Comparison of ENCODE assay signal across 8 cellular contexts in genomic region chr3:196867155-196867506, GRCh38. TPM values are rescaled to one million over a fixed set of nuclear protein-coding genes. Genes with fewer than 3 reads are reported as not detected.
A peak's percentile ranks its signal among the peaks of the same experiment; 100 is the strongest.
DNase-seq lines count a peak whose midpoint lies in the region; ATAC-seq, FAIRE-seq and TF ChIP-seq lines count a peak whose summit lies in the region.

No MANE protein-coding gene starts in this region.

- H3K27ac ChIP-seq in pancreas, result peak overlapping the region; percentile 86 to 93 (median 88)

- ATAC-seq in pancreas (peak in 3 of 4 donors; percentile 2), HG03039 (IDR thresholded peaks at IDR 0.05; ENCODE audit: unreplicated experiment) (no peak)

- H3K4me1 ChIP-seq in NT2/D1 (ENCODE audit: insufficient read depth, insufficient read length), result peaks cover 2% of the 10 kb centered on the region
- peaks cover 6% of the 10 kb centered on the region for H3K4me1 ChIP-seq in endocrine pancreas (ENCODE audit: control insufficient read depth, insufficient read depth, low read length)
- peaks cover 0 to 11% (median 9%) of the 10 kb centered on the region in 3 donors for H3K4me1 ChIP-seq in pancreas

- FAIRE-seq in pancreas (lab: Jason Lieb, UNC), result no peak

- intact Hi-C loops in pancreas (cut with DNase I), result no loop called here

- WGBS in pancreas, 2 donors, result 20 to 21% methylated on average over 6 of the region's 6 CpGs

- H3K36me3 ChIP-seq in NT2/D1 (ENCODE audit: insufficient read depth, insufficient read length, low read length) (peaks cover 15% of the 10 kb centered on the region), endocrine pancreas (ENCODE audit: control insufficient read depth, insufficient read depth, low read length) (no peaks in the 10 kb centered on the region), pancreas (no peaks in the 10 kb centered on the region)

- no peaks in the 10 kb centered on the region for H3K27me3 ChIP-seq in NT2/D1 (ENCODE audit: insufficient read depth, insufficient read length)
- H3K27me3 ChIP-seq in endocrine pancreas (ENCODE audit: control insufficient read depth, insufficient read depth, low read length), result no peaks in the 10 kb centered on the region
- H3K27me3 ChIP-seq in pancreas, result no peaks in the 10 kb centered on the region

- H3K9ac ChIP-seq in NT2/D1 (ENCODE audit: insufficient read length, low read depth) (peak overlapping the region; percentile 92), endocrine pancreas (ENCODE audit: control insufficient read depth, insufficient read depth, low read length) (peak overlapping the region; percentile 7)

- H3K4me3 ChIP-seq in GM08714 (ENCODE audit: low read length), result peak overlapping the region; percentile 88
- peak overlapping the region; percentile 62 for H3K4me3 ChIP-seq in NT2/D1 (ENCODE audit: insufficient read length, low read depth)
- peak overlapping the region; percentile 61 for H3K4me3 ChIP-seq in endocrine pancreas (ENCODE audit: control insufficient read depth, insufficient read depth, low read length)
- H3K4me3 ChIP-seq in pancreas, result peak overlapping the region; percentile 73 to 99 (median 96)

- no peak for DNase-seq in NT2/D1 (ENCODE audit: low read depth, low spot score)
- DNase-seq in pancreas, result no peak
- DNase-seq in dermis blood vessel endothelial cell, result no peak
- DNase-seq in retina, result no peak
- no peak for DNase-seq in HPDE6-E6E7 (ENCODE audit: extremely low spot score)

- TF ChIP-seq CTCF in pancreas (IDR thresholded peaks at IDR 0.05), result no peak

- peaks cover 9% of the 10 kb centered on the region for H3K9me3 ChIP-seq in NT2/D1 (ENCODE audit: insufficient read depth, low read length)
- H3K9me3 ChIP-seq in endocrine pancreas (ENCODE audit: control insufficient read depth, low read length), result no peaks in the 10 kb centered on the region
- H3K9me3 ChIP-seq in pancreas, result no peaks in the 10 kb centered on the region

RNA-seq across cellular contexts. Expression of gene SENP5, which starts 0.6 kb away (rescaled TPM):
- total RNA-seq in pancreas (10 to 100 TPM in 5 of 6 donors, 1 to 10 TPM in 1; 8.8 to 16.2 (median 11.9) TPM), dermis blood vessel endothelial cell (37.6 and 52.2 TPM in 2 replicates)
- polyA plus RNA-seq in pancreas, result 1 to 10 TPM; 5.7 to 8.2 TPM
